In genomic region chr4:128060620-128061565, GRCh38 we compare ENCODE assay signal across 1 cellular context.
TF ChIP-seq lines count a peak whose summit lies in the region.

Gene LARP1B, plus strand, starts transcription at chr4:128061312. Its CDS starts 13,640 bp downstream, at chr4:128074952.

TF ChIP-seq in HepG2, 621 proteins besides CTCF, POLR2A, EP300 and RAD21 (continued from another document and continues in another):
- TF ChIP-seq PRDM15 (CRISPR knock-in tag; IDR thresholded peaks at IDR 0.05) (no peak), ARNTL (CRISPR knock-in tag; IDR thresholded peaks at IDR 0.05) (no peak), ZBTB4 (CRISPR knock-in tag; IDR thresholded peaks at IDR 0.05; ENCODE audit: borderline replicate concordance) (no peak; the same call in 1 of the 2 replicates), HOXD1 (CRISPR knock-in tag; IDR thresholded peaks at IDR 0.05) (no peak; the same call in 1 of the 2 replicates), HNRNPLL (IDR thresholded peaks at IDR 0.05; ENCODE audit: low read depth, low read length, poor library complexity, severe bottlenecking) (peak; percentile 76), PATZ1 (CRISPR knock-in tag; IDR thresholded peaks at IDR 0.05) (peak; percentile 87), TFDP2 (CRISPR knock-in tag; IDR thresholded peaks at IDR 0.05) (peak; percentile 77), ZXDC (CRISPR knock-in tag; IDR thresholded peaks at IDR 0.05) (no peak; the same call in 1 of the 2 replicates), ELK4 (CRISPR knock-in tag; IDR thresholded peaks at IDR 0.05; ENCODE audit: borderline replicate concordance) (peak; percentile 51; the same call in 1 of the 2 replicates), E2F2 (CRISPR knock-in tag; IDR thresholded peaks at IDR 0.05; ENCODE audit: borderline replicate concordance) (no peak), TARDBP (CRISPR knock-in tag; IDR thresholded peaks at IDR 0.05) (peak; percentile 87), ZNF879 (CRISPR knock-in tag; IDR thresholded peaks at IDR 0.05) (0 out of 2 replicates have a peak, but pooled peaks have one; percentile 39), AHDC1 (CRISPR knock-in tag; IDR thresholded peaks at IDR 0.05; ENCODE audit: borderline replicate concordance) (peak; percentile 40; the same call in 1 of the 2 replicates), ZNF841 (CRISPR knock-in tag; IDR thresholded peaks at IDR 0.05; ENCODE audit: borderline replicate concordance) (peak; percentile 58; the same call in 1 of the 2 replicates), NFE2L1 (CRISPR knock-in tag; IDR thresholded peaks at IDR 0.05; ENCODE audit: borderline replicate concordance) (no peak), ZNF773 (CRISPR knock-in tag; IDR thresholded peaks at IDR 0.05; ENCODE audit: borderline replicate concordance) (0 out of 2 replicates have a peak, but pooled peaks have one; percentile 6), SMARCE1 (IDR thresholded peaks at IDR 0.05; ENCODE audit: borderline replicate concordance) (no peak), ZNF567 (CRISPR knock-in tag; IDR thresholded peaks at IDR 0.05; ENCODE audit: borderline replicate concordance) (peak; percentile 88; the same call in 1 of the 2 replicates), ISL2 (CRISPR knock-in tag; IDR thresholded peaks at IDR 0.05) (peak; percentile 11; the same call in 1 of the 2 replicates), ARID2 (CRISPR knock-in tag; IDR thresholded peaks at IDR 0.05; ENCODE audit: borderline replicate concordance) (no peak), ZNF704 (CRISPR knock-in tag; IDR thresholded peaks at IDR 0.05; ENCODE audit: borderline replicate concordance) (0 out of 2 replicates have a peak, but pooled peaks have one; percentile 33), DZIP1 (CRISPR knock-in tag; IDR thresholded peaks at IDR 0.05) (peak; percentile 30)
